In genomic region chr2:112153179-112153490, GRCh38 we compare ENCODE assay signal across 20 cellular contexts. TPM values are rescaled to one million over a fixed set of nuclear protein-coding genes. Genes with fewer than 3 reads are reported as not detected.
DNase-seq lines count a peak whose midpoint lies in the region; ATAC-seq and TF ChIP-seq lines count a peak whose summit lies in the region.
"Had no signal": no experiment of that assay in that cellular context is flagged by ENCODE, and none has a peak within 500 bp of the region (broad histone marks: within the 10 kb centered on the region; RNA-seq: fewer than 3 reads in every experiment).

No MANE protein-coding gene starts in this region.

- no peak overlapping the region for H2AFZ ChIP-seq in osteoblast (ENCODE audit: low read length)

- H3K4me2 ChIP-seq in osteoblast (ENCODE audit: insufficient read depth, low read length): peak overlapping the region; percentile 14

- no peak for ATAC-seq in stimulated activated naive CD8-positive, alpha-beta T cell treated with anti-CD3 and anti-CD28 coated beads, Interleukin-15, amount 100 ng/mL, for 72 hours
- ATAC-seq in stimulated activated naive CD8-positive, alpha-beta T cell treated with anti-CD3 and anti-CD28 coated beads, Interleukin-15, Interleukin-2, amounts not matched to agents 100 U/mL and 50 U/mL, for 24 hours: no peak
- peak; percentile 49 for ATAC-seq in body of pancreas
- ATAC-seq: activated CD4-positive, CD25-positive, alpha-beta regulatory T cell treated with anti-CD3 and anti-CD28 coated beads, Interleukin-2, amount 50 U/mL, for 24 hours; gastroesophageal sphincter had no signal

- H3K36me3 ChIP-seq in body of pancreas (replicated peaks in 1 of 2; ENCODE audit: insufficient read depth in 1 of 2, low read depth in 2 of 2): no peaks in the 10 kb centered on the region
- H3K36me3 ChIP-seq in osteoblast (ENCODE audit: insufficient read depth, low read length): no peaks in the 10 kb centered on the region
- no peaks in the 10 kb centered on the region for H3K36me3 ChIP-seq in uterus
- no peaks in the 10 kb centered on the region for H3K36me3 ChIP-seq in esophagus squamous epithelium
- H3K36me3 ChIP-seq: gastroesophageal sphincter, left ventricle myocardium inferior, SJCRH30 had no signal

- no peaks in the 10 kb centered on the region for H3K27me3 ChIP-seq in body of pancreas
- no peaks in the 10 kb centered on the region for H3K27me3 ChIP-seq in osteoblast (ENCODE audit: insufficient read depth, low read length)
- H3K27me3 ChIP-seq in uterus: no peaks in the 10 kb centered on the region
- no peaks in the 10 kb centered on the region for H3K27me3 ChIP-seq in esophagus squamous epithelium
- H3K27me3 ChIP-seq: gastroesophageal sphincter, SJCRH30 had no signal

- intact Hi-C loops in body of pancreas (cut with DNase I): no loop called here
- intact Hi-C loops in uterus (cut with DNase I; ENCODE audit: low total_unique reads): no loop called here
- intact Hi-C loops in esophagus squamous epithelium (cut with DNase I): no loop called here

- H3K27ac Mint-ChIP-seq in stimulated activated naive CD8-positive, alpha-beta T cell treated with anti-CD3 and anti-CD28 coated beads, Interleukin-15, amount 100 ng/mL, for 72 hours: peak overlapping the region; percentile 36 to 63
- H3K27ac Mint-ChIP-seq: progenitor cell of endocrine pancreas had no signal

- H3K4me1 Mint-ChIP-seq in stimulated activated naive CD8-positive, alpha-beta T cell treated with anti-CD3 and anti-CD28 coated beads, Interleukin-15, amount 100 ng/mL, for 72 hours: peaks cover 64% of the 10 kb centered on the region

- no peaks in the 10 kb centered on the region for H3K9me3 Mint-ChIP-seq in stimulated activated naive CD8-positive, alpha-beta T cell treated with anti-CD3 and anti-CD28 coated beads, Interleukin-15, amount 100 ng/mL, for 72 hours

- TF ChIP-seq POLR2A in body of pancreas (IDR thresholded peaks at IDR 0.05) (no peak), uterus (IDR thresholded peaks at IDR 0.05) (no peak), esophagus squamous epithelium (IDR thresholded peaks at IDR 0.05) (no peak)

- 88 to 95% methylated on average over 10 to 12 of the region's 12 CpGs for WGBS in body of pancreas, 2 donors
- 87 to 95% methylated on average over 11 to 12 of the region's 12 CpGs for WGBS in esophagus squamous epithelium, 2 donors

- H3K9me3 ChIP-seq in body of pancreas: no peaks in the 10 kb centered on the region
- H3K9me3 ChIP-seq in osteoblast (ENCODE audit: low read depth, low read length): no peaks in the 10 kb centered on the region
- no peaks in the 10 kb centered on the region for H3K9me3 ChIP-seq in uterus
- no peaks in the 10 kb centered on the region for H3K9me3 ChIP-seq in esophagus squamous epithelium
- H3K9me3 ChIP-seq: gastroesophageal sphincter, left ventricle myocardium inferior, SJCRH30 had no signal

- H3K27me3 Mint-ChIP-seq in stimulated activated naive CD8-positive, alpha-beta T cell treated with anti-CD3 and anti-CD28 coated beads, Interleukin-15, amount 100 ng/mL, for 72 hours: no peaks in the 10 kb centered on the region
- H3K27me3 Mint-ChIP-seq: progenitor cell of endocrine pancreas had no signal

- H3K27ac ChIP-seq in body of pancreas (no peak overlapping the region), osteoblast (ENCODE audit: low read depth, low read length) (peak overlapping the region; percentile 98), uterus (peak overlapping the region; percentile 24 to 73), esophagus squamous epithelium (no peak overlapping the region)
- H3K27ac ChIP-seq: gastroesophageal sphincter, HL-60, left ventricle myocardium inferior, SJCRH30 had no signal

- H3K4me3 ChIP-seq in body of pancreas (no peak overlapping the region), osteoblast (ENCODE audit: insufficient read depth, low read length) (no peak overlapping the region), uterus (no peak overlapping the region), esophagus squamous epithelium (no peak overlapping the region)
- H3K4me3 ChIP-seq: gastroesophageal sphincter, left ventricle myocardium inferior, SJCRH30 had no signal

- H3K4me3 Mint-ChIP-seq in stimulated activated naive CD8-positive, alpha-beta T cell treated with anti-CD3 and anti-CD28 coated beads, Interleukin-15, amount 100 ng/mL, for 72 hours: no peak overlapping the region

- no peaks in the 10 kb centered on the region for H4K20me1 ChIP-seq in osteoblast (ENCODE audit: insufficient read depth, low read length)

- TF ChIP-seq CTCF in body of pancreas (IDR thresholded peaks at IDR 0.05) (no peak), osteoblast (IDR thresholded peaks at IDR 0.05; ENCODE audit: extremely low read depth, low read depth, low read length) (no peak), uterus (IDR thresholded peaks at IDR 0.05) (no peak), esophagus squamous epithelium (IDR thresholded peaks at IDR 0.05) (no peak)

- peaks cover 3% of the 10 kb centered on the region for H3K79me2 ChIP-seq in osteoblast (ENCODE audit: insufficient read depth, low read length)

- DNase-seq in stimulated activated naive CD8-positive, alpha-beta T cell treated with anti-CD3 and anti-CD28 coated beads, Interleukin-15, amount 100 ng/mL, for 72 hours: no peak
- no peak for DNase-seq in stimulated activated naive CD8-positive, alpha-beta T cell treated with anti-CD3 and anti-CD28 coated beads, Interleukin-15, Interleukin-2, amounts not matched to agents 100 U/mL and 50 U/mL, for 24 hours
- DNase-seq in body of pancreas: peak in 1 of 4 donors; percentile 24
- DNase-seq in osteoblast (ENCODE audit: insufficient read length, low spot score, missing footprints): peak; percentile 95
- peak in 1 of 2 donors; percentile 53 for DNase-seq in uterus
- no peak for DNase-seq in activated CD4-positive, CD25-positive, alpha-beta regulatory T cell treated with anti-CD3 and anti-CD28 coated beads, Interleukin-2, amount 50 U/mL, for 72 hours
- no peak for DNase-seq in CD1c-positive myeloid dendritic cell (ENCODE audit: extremely low spot score)
- no peak for DNase-seq in esophagus squamous epithelium (lab: John Stamatoyannopoulos, UW)
- DNase-seq: activated CD8-positive, alpha-beta memory T cell treated with anti-CD3 and anti-CD28 coated beads, Interleukin-2, amount 50 U/mL, for 4 hours; activated naive CD4-positive, alpha-beta T cell; AML-193; KBM-7; left ventricle myocardium inferior; NCI-H1092 treated with DMSO at 0.1 percent for 48 hours; OCI-M1; SJCRH30 had no signal

- no peaks in the 10 kb centered on the region for H3K4me1 ChIP-seq in body of pancreas
- H3K4me1 ChIP-seq in osteoblast (ENCODE audit: insufficient read depth, low read length): peaks cover 73% of the 10 kb centered on the region
- H3K4me1 ChIP-seq in uterus: peaks cover 0 to 9% of the 10 kb centered on the region in 2 donors
- H3K4me1 ChIP-seq in esophagus squamous epithelium: peaks cover 0 to 8% (median 0%) of the 10 kb centered on the region in 3 donors
- H3K4me1 ChIP-seq: gastroesophageal sphincter had no signal

RNA-seq across cellular contexts. Expression of gene FBLN7, which starts 14.9 kb away (rescaled TPM):
- 1 to 10 TPM; 1.3 to 3.9 TPM for total RNA-seq in body of pancreas
- total RNA-seq in osteoblast: 5.3 and 5.8 TPM in 2 replicates
- total RNA-seq in uterus: 10 to 100 TPM in 1 of 4 donors, 1 to 10 TPM in 3; 4.4 to 11.8 (median 7.9) TPM
- 1 to 10 TPM in 3 of 4 donors, not detected in 1; 1.1 to 2.9 (median 2.5) TPM for total RNA-seq in esophagus squamous epithelium

Comparison
In these comparisons a context has a peak if more than half of its experiments do, and no peak if none do; other contexts are left out.
1. H3K27ac ChIP-seq: peak in osteoblast (single experiment) and uterus (2 of 2); none in body of pancreas (0 of 4) and esophagus squamous epithelium (0 of 4).